Comparison of ENCODE assay signal across 8 cellular contexts in the genomic region with DNA sequence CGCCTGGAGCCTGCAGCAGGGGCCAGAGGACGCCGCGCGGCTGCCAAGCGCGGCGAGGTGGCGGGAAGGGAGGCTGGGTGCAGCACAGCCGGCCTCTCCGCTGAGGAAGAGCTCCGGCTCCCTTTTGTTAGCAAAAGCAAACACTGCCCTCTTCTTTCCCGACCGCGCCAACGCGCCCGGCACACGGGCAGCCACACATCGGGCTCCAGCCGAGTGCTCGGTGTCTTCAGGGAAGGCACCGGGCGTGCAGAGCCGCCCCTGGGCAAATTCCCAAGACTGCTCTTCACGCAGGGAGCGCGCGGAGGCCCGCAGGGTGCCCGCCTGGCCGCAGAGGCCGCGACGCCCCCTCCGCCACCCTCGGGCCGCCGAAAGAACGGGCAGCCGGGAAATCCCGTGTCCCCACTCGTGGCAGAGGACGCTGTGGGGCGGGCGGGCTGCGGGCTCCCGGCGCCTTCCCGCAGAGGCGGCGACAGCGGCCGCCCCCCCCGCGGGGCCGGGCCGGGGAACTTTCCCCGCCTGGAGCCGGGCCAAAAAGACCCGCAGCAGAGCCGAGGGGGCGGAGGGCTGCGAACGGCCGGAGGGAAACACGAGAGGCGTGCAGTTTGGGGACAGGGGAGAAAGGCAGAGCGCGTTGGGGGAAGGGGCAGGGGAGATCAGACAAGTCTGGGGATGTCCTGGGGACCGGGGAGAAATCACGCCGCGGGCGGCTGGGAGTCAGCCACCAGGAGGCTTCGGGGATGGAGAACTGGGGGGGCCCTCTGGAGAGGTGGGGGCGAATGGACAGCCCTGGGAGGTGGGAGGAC. TPM values are rescaled to one million over a fixed set of nuclear protein-coding genes. Genes with fewer than 3 reads are reported as not detected.
A peak's percentile ranks its signal among the peaks of the same experiment; 100 is the strongest.
DNase-seq lines count a peak whose midpoint lies in the region; ATAC-seq and TF ChIP-seq lines count a peak whose summit lies in the region.

No MANE protein-coding gene starts in this region.

- dilution Hi-C loops in mammary epithelial cell (cut with HindIII; ENCODE audit: low sequenced_read_pairs): no loop called here

- DNase-seq in Daoy (ENCODE audit: low read depth) (peak; percentile 79), HuH-7.5 (ENCODE audit: low spot score) (peak; percentile 36), RKO (ENCODE audit: low spot score) (peak; percentile 76), mammary epithelial cell (peak; percentile 64), inferior parietal cortex (ENCODE audit: extremely low spot score) (peak; percentile 83), gastrocnemius medialis (peak; percentile 51 to 72), GM19240 (ENCODE audit: insufficient read length, low spot score) (no peak)

- no peaks in the 10 kb centered on the region for H3K9me3 ChIP-seq in mammary epithelial cell (replicated peaks; ENCODE audit: insufficient read depth, low read length)
- H3K9me3 ChIP-seq in gastrocnemius medialis: no peaks in the 10 kb centered on the region

- no TSS peak for BruUV-seq in mammary epithelial cell (replicated peaks; lab: Mats Ljungman, UMichigan)

- H3K27ac ChIP-seq in mammary epithelial cell (ENCODE audit: insufficient read depth, low read depth, low read length) (peak overlapping the region; percentile 29), gastrocnemius medialis (peak overlapping the region; percentile 83 to 87 (median 86))

- CTCF ChIA-PET in mammary epithelial cell (lab: Charles Lee; ENCODE audit: low non-redundant PET): no interaction called here

- H3K27me3 ChIP-seq in mammary epithelial cell (ENCODE audit: insufficient read depth, low read length) (no peaks in the 10 kb centered on the region), gastrocnemius medialis (peaks cover 0 to 8% (median 0%) of the 10 kb centered on the region in 3 donors)

- no peak for TF ChIP-seq POLR2A in gastrocnemius medialis (IDR thresholded peaks at IDR 0.05)

- in situ Hi-C loops in mammary epithelial cell (cut with MboI; ENCODE audit: low sequenced_read_pairs in 2 of 2) (loop anchor here (10.0 to 25.0 kb wide), 2 partner anchors 168 to 409 kb away; no protein-coding TSS in a partner anchor), gastrocnemius medialis (cut with MboI; ENCODE audit: low sequenced_read_pairs in 4 of 4) (loop anchor here in 1 of 4 donors (10.0 kb wide), 1 partner anchor 168 kb away; no protein-coding TSS in a partner anchor)

- H4K20me1 ChIP-seq in mammary epithelial cell (ENCODE audit: insufficient read depth, low read length): no peaks in the 10 kb centered on the region

- H3K9ac ChIP-seq in mammary epithelial cell (ENCODE audit: insufficient read depth, low read length): peak overlapping the region; percentile 67

- peak; percentile 62 to 69 for ATAC-seq in gastrocnemius medialis
- no peak for ATAC-seq in HG02973 (IDR thresholded peaks at IDR 0.05; ENCODE audit: unreplicated experiment)

- WGBS in mammary epithelial cell (ENCODE audit: low coverage, missing lambda C conversion rate): 2% methylated on average over 26 of the region's 77 CpGs

- H3K4me1 ChIP-seq in mammary epithelial cell (ENCODE audit: insufficient read depth, low read length) (peaks cover 19% of the 10 kb centered on the region), gastrocnemius medialis (peaks cover 6 to 13% of the 10 kb centered on the region in 2 donors)

- H3K36me3 ChIP-seq in mammary epithelial cell (ENCODE audit: insufficient read depth, low read length): no peaks in the 10 kb centered on the region
- no peaks in the 10 kb centered on the region for H3K36me3 ChIP-seq in gastrocnemius medialis

- peak overlapping the region; percentile 72 for H2AFZ ChIP-seq in mammary epithelial cell (ENCODE audit: low read depth, low read length)

- H3K4me3 ChIP-seq in mammary epithelial cell (replicated peaks in 1 of 3; ENCODE audit: insufficient read depth in 1 of 3, low read depth in 2 of 3, low read length in 3 of 3) (peak overlapping the region; percentile 68 to 83 (median 79)), gastrocnemius medialis (peak overlapping the region; percentile 66 to 75 (median 74))

- peak overlapping the region; percentile 98 for H3K4me2 ChIP-seq in mammary epithelial cell (ENCODE audit: insufficient read depth, low read depth, low read length)

- intact Hi-C loops in mammary epithelial cell (cut with micrococcal nuclease) (loop anchor here (1.0 to 10.0 kb wide), 5 partner anchors 152 to 1221 kb away; no protein-coding TSS in a partner anchor), gastrocnemius medialis (cut with DNase I; ENCODE audit: low total_unique reads) (loop anchor here (1.0 to 5.0 kb wide), 2 partner anchors 169 to 281 kb away; no protein-coding TSS in a partner anchor)

- peak; percentile 30 to 65 for TF ChIP-seq CTCF in mammary epithelial cell (conservative IDR thresholded peaks at IDR 0.05 in 1 of 2, IDR thresholded peaks at IDR 0.05 in 1 of 2; ENCODE audit: extremely low read depth in 1 of 2, insufficient read depth in 1 of 2, low read depth in 1 of 2, low read length in 2 of 2)
- TF ChIP-seq CTCF in gastrocnemius medialis (IDR thresholded peaks at IDR 0.05 in 4 of 5, conservative IDR thresholded peaks at IDR 0.05 in 1 of 5): peak in 4 of 5 experiments; percentile 36 to 48 (median 44)

- H3K79me2 ChIP-seq in mammary epithelial cell (ENCODE audit: insufficient read depth, low read length): peaks cover 57% of the 10 kb centered on the region

RNA-seq across cellular contexts. Expression of gene CADM1, which starts 0.9 kb away (rescaled TPM):
- 91.4 and 101 TPM in 2 replicates for total RNA-seq in Daoy (2014; rRNA removed; shearing (Covaris generic))
- 10 to 100 TPM; 16.9 to 19.3 TPM for total RNA-seq in mammary epithelial cell
- 48.9 TPM for polyA plus RNA-seq in mammary epithelial cell
- polyA minus RNA-seq in mammary epithelial cell: 85.6 TPM
- 1 to 10 TPM; 1.2 to 2.5 (median 2.2) TPM for total RNA-seq in gastrocnemius medialis

Comparison
In these comparisons a context has a peak if more than half of its experiments do, and no peak if none do; other contexts are left out.
1. RNA of gene CADM1, which starts 0.9 kb away (total RNA-seq): 91.4 to 101 TPM in Daoy and 16.9 to 19.3 TPM in mammary epithelial cell; 1.2 to 2.5 TPM in gastrocnemius medialis; every median in the first group is over 4 times any median in the second.